ENCODE assay signal across 15 cellular contexts in the genomic region with DNA sequence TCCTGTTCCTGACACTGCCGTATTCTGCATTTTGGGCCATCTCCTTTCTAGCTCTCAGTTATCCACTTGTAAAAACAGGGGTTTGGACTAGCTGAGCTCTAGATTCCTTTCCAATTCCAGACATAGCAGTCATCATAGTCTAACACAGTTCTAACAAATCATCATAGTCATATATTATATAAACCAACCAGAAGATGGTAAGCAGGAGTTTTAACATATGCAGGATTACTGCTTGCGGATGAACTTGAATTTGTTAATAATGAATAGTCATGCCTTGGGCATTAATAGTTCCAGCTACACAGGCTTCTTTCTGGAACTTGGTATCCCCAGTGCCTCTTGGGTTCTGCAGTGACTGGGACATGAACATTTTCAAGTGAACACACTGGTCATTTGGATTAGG. TPM values are rescaled to one million over a fixed set of nuclear protein-coding genes. Genes with fewer than 3 reads are reported as not detected.
A peak's percentile ranks its signal among the peaks of the same experiment; 100 is the strongest.
DNase-seq lines count a peak whose midpoint lies in the region; ATAC-seq and TF ChIP-seq lines count a peak whose summit lies in the region.
"Had no signal": no experiment of that assay in that cellular context is flagged by ENCODE, and none has a peak within 500 bp of the region (broad histone marks: within the 10 kb centered on the region; RNA-seq: fewer than 3 reads in every experiment).

No MANE protein-coding gene starts in this region.

- no peak for TF ChIP-seq CTCF in Caco-2 (IDR thresholded peaks at IDR 0.05; ENCODE audit: insufficient read depth in 1 of 2, low read depth in 1 of 2, low read length in 1 of 2, severe bottlenecking in 1 of 2, unreplicated experiment in 1 of 2)
- no peak for TF ChIP-seq CTCF in body of pancreas (IDR thresholded peaks at IDR 0.05)
- TF ChIP-seq CTCF in sigmoid colon (IDR thresholded peaks at IDR 0.05) = no peak

- H3K27me3 ChIP-seq in Caco-2 (replicated peaks; ENCODE audit: control insufficient read depth, insufficient read depth, low read length) = no peaks in the 10 kb centered on the region
- no peaks in the 10 kb centered on the region for H3K27me3 ChIP-seq in body of pancreas
- H3K27me3 ChIP-seq in sigmoid colon = no peaks in the 10 kb centered on the region
- H3K27me3 ChIP-seq: BLaER1 had no signal

- POLR2A ChIA-PET in Caco-2 (lab: Charles Lee) = no interaction called here

- H3K36me3 Mint-ChIP-seq in Caco-2 (ENCODE audit: insufficient read depth, unreplicated experiment) = no peaks in the 10 kb centered on the region

- no TSS peak for BruUV-seq in Caco-2 (replicated peaks; lab: Mats Ljungman, UMichigan)

- ATAC-seq in body of pancreas = no peak
- ATAC-seq in left lobe of liver = peak; percentile 3
- ATAC-seq in HG02763 (IDR thresholded peaks at IDR 0.05; ENCODE audit: unreplicated experiment) = no peak
- no peak for ATAC-seq in HG02798 (IDR thresholded peaks at IDR 0.05; ENCODE audit: poor library complexity, unreplicated experiment)

- H3K36me3 ChIP-seq in Caco-2 (ENCODE audit: control insufficient read depth, insufficient read depth, low read length) = no peaks in the 10 kb centered on the region
- H3K36me3 ChIP-seq in body of pancreas (replicated peaks in 1 of 2; ENCODE audit: insufficient read depth in 1 of 2, low read depth in 2 of 2) = no peaks in the 10 kb centered on the region
- peaks cover 0 to 32% (median 16%) of the 10 kb centered on the region in 4 donors for H3K36me3 ChIP-seq in sigmoid colon
- H3K36me3 ChIP-seq: BLaER1, prostate gland, thoracic aorta, WERI-Rb-1 had no signal

- peaks cover 21% of the 10 kb centered on the region for H3K4me1 Mint-ChIP-seq in Caco-2 (ENCODE audit: low read depth, unreplicated experiment)

- no peak overlapping the region for H3K4me3 Mint-ChIP-seq in Caco-2 (ENCODE audit: unreplicated experiment)

- H3K9me3 ChIP-seq in Caco-2 (0 out of 2 replicates have a peak, but pooled peaks cover 4% of the 10 kb centered on the region), body of pancreas (peaks cover 0 to 5% (median 0%) of the 10 kb centered on the region in 3 donors), sigmoid colon (peaks cover 0 to 8% (median 1%) of the 10 kb centered on the region in 4 donors)
- H3K9me3 ChIP-seq: prostate gland, thoracic aorta had no signal

- no peak for TF ChIP-seq POLR2A in body of pancreas (IDR thresholded peaks at IDR 0.05)
- no peak for TF ChIP-seq POLR2A in sigmoid colon (IDR thresholded peaks at IDR 0.05)

- H3K9me3 Mint-ChIP-seq in Caco-2 (ENCODE audit: unreplicated experiment) = no peaks in the 10 kb centered on the region

- TF ChIP-seq EP300 in sigmoid colon (IDR thresholded peaks at IDR 0.05) = no peak

- CTCF ChIA-PET in Caco-2 (lab: Charles Lee) = no interaction called here

- H3K4me3 ChIP-seq in Caco-2 (ENCODE audit: low read depth, low read length) = no peak overlapping the region
- no peak overlapping the region for H3K4me3 ChIP-seq in body of pancreas
- H3K4me3 ChIP-seq in sigmoid colon = no peak overlapping the region
- H3K4me3 ChIP-seq: BLaER1, prostate gland, thoracic aorta had no signal

- H3K27me3 Mint-ChIP-seq in Caco-2 (ENCODE audit: insufficient read depth, unreplicated experiment) = no peaks in the 10 kb centered on the region

- H3K27ac Mint-ChIP-seq in Caco-2 (ENCODE audit: unreplicated experiment) = peak overlapping the region; percentile 20

- intact Hi-C loops in Caco-2 (cut with micrococcal nuclease; ENCODE audit: unreplicated experiment) = no loop called here
- intact Hi-C loops in body of pancreas (cut with DNase I) = no loop called here
- intact Hi-C loops in sigmoid colon (cut with DNase I) = no loop called here

- 94 to 100% methylated on average over 2 of the region's 2 CpGs for WGBS in body of pancreas, 2 donors
- 93% methylated on average over 2 of the region's 2 CpGs for WGBS in sigmoid colon, 2 donors

- H3K4me1 ChIP-seq in Caco-2 (peaks cover 27% of the 10 kb centered on the region), body of pancreas (peaks cover 27% of the 10 kb centered on the region), sigmoid colon (peaks cover 0 to 47% (median 43%) of the 10 kb centered on the region in 4 donors)
- H3K4me1 ChIP-seq: BLaER1, prostate gland had no signal

- H3K27ac ChIP-seq in body of pancreas = peak overlapping the region in 3 of 4 donors; percentile 19 to 63 (median 57)
- H3K27ac ChIP-seq in sigmoid colon = peak overlapping the region in 3 of 4 donors; percentile 65 to 78 (median 70)
- H3K27ac ChIP-seq: BLaER1, WERI-Rb-1 had no signal

- no peak for DNase-seq in Caco-2
- no peak for DNase-seq in body of pancreas
- no peak for DNase-seq in left lobe of liver (ENCODE audit: low spot score)
- no peak for DNase-seq in sigmoid colon
- no peak for DNase-seq in SHP77 (lab: John Stamatoyannopoulos, UW)
- no peak for DNase-seq in NCI-H146 treated with DMSO at 0.1 percent for 48 hours (lab: John Stamatoyannopoulos, UW; ENCODE audit: unreplicated experiment)
- DNase-seq: NCI-H2029 treated with DMSO at 0.1 percent for 48 hours, NCI-H748 treated with DMSO at 0.1 percent for 48 hours, WERI-Rb-1 had no signal

RNA-seq across cellular contexts. Expression of gene MASP1, which starts 26.6 kb away (rescaled TPM):
- total RNA-seq in Caco-2 (2022) (not detected in 2 replicates), body of pancreas (1 to 10 TPM in 1 of 2 donors, not detected in 1; 2.3 TPM), left lobe of liver (93.7 TPM), sigmoid colon (100 to 1,000 TPM in 3 of 4 donors, 10 to 100 TPM in 1; 93.5 to 236 (median 153) TPM)
- 10 to 100 TPM in 1 of 3 donors, 1 to 10 TPM in 1, under 1 TPM in 1; 0.69 to 14.2 (median 1.2) TPM for polyA plus RNA-seq in sigmoid colon
- total RNA-seq: activated CD8-positive, alpha-beta memory T cell treated with anti-CD3 and anti-CD28 coated beads for 36 hours had no signal

Comparison
In these comparisons a context has a peak if more than half of its experiments do, and no peak if none do; other contexts are left out.
1. RNA of gene MASP1, which starts 26.6 kb away (total RNA-seq): 93.5 to 236 TPM in sigmoid colon and 93.7 TPM in left lobe of liver (single experiment); 2.3 TPM in body of pancreas and not detected in Caco-2; every median in the first group is over 10 times any median in the second.